Comparison of ENCODE assay signal across 8 cellular contexts in genomic region chr6:7589949-7590917, GRCh38. TPM values are rescaled to one million over a fixed set of nuclear protein-coding genes. Genes with fewer than 3 reads are reported as not detected.
DNase-seq lines count a peak whose midpoint lies in the region; ATAC-seq lines count a peak whose summit lies in the region.

A gene with protein sequence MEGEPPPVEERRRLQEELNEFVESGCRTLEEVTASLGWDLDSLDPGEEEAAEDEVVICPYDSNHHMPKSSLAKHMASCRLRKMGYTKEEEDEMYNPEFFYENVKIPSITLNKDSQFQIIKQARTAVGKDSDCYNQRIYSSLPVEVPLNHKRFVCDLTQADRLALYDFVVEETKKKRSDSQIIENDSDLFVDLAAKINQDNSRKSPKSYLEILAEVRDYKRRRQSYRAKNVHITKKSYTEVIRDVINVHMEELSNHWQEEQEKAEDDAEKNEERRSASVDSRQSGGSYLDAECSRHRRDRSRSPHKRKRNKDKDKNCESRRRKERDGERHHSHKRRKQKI (plus strand): TSS chr6:7590198. CDS start chr6:7590258, 60 bp downstream.

- peak within 1 kb of the TSS; percentile 31 for H3K27ac ChIP-seq in mesendoderm (ENCODE audit: low read depth, low read length)

- H3K36me3 ChIP-seq in endocrine pancreas (ENCODE audit: control insufficient read depth, insufficient read depth, low read length) (no peaks in the 10 kb centered on the region), mesendoderm (ENCODE audit: control insufficient read depth, insufficient read depth, low read length) (peaks cover 2% of the 10 kb centered on the region)

- no peak within 1 kb of the TSS for H2BK15ac ChIP-seq in mesendoderm (replicated peaks; ENCODE audit: low read depth)

- H3K4me1 ChIP-seq in endocrine pancreas (ENCODE audit: control insufficient read depth, insufficient read depth, low read length) (peaks cover 12% of the 10 kb centered on the region), mesendoderm (ENCODE audit: control insufficient read depth, low read depth, low read length) (peaks cover 5% of the 10 kb centered on the region)

- no peaks in the 10 kb centered on the region for H3K9me3 ChIP-seq in endocrine pancreas (ENCODE audit: control insufficient read depth, low read length)

- no peak within 1 kb of the TSS for H4K8ac ChIP-seq in mesendoderm (ENCODE audit: low read depth, low read length)

- peak within 1 kb of the TSS; percentile 28 for H3K4ac ChIP-seq in mesendoderm (ENCODE audit: low read depth, low read length)

- H2BK120ac ChIP-seq in mesendoderm (ENCODE audit: low read depth, low read length) = no peak within 1 kb of the TSS

- WGBS in mesendoderm (ENCODE audit: extremely low coverage, insufficient coverage, low lambda C conversion rate) = no CpG with 5 or more reads among the region's 72 CpGs

- H3K79me1 ChIP-seq in mesendoderm (ENCODE audit: low read length) = peaks cover 15% of the 10 kb centered on the region

- H3K9ac ChIP-seq in endocrine pancreas (ENCODE audit: control insufficient read depth, insufficient read depth, low read length) = peak within 1 kb of the TSS; percentile 96
- H3K9ac ChIP-seq in mesendoderm (ENCODE audit: low read length) = peak within 1 kb of the TSS; percentile 93

- peak; percentile 99 for ATAC-seq in GM21360 (IDR thresholded peaks at IDR 0.05; ENCODE audit: unreplicated experiment)

- H2BK5ac ChIP-seq in mesendoderm (ENCODE audit: low read length) = no peak within 1 kb of the TSS

- peak; percentile 88 for DNase-seq in COLO668 (lab: John Stamatoyannopoulos, UW; ENCODE audit: unreplicated experiment)
- peak; percentile 88 for DNase-seq in HT1080 (ENCODE audit: low read depth)
- DNase-seq in NOMO-1 treated with DMSO at 0.1 percent for 48 hours (lab: John Stamatoyannopoulos, UW; ENCODE audit: unreplicated experiment) = peak; percentile 91
- DNase-seq in activated CD8-positive, alpha-beta memory T cell treated with anti-CD3 and anti-CD28 coated beads for 4 hours (ENCODE audit: low read depth in 2 of 2) = peak; percentile 79 to 81
- peak; percentile 97 for DNase-seq in mesendoderm
- DNase-seq in stimulated activated CD8-positive, alpha-beta memory T cell treated with anti-CD3 and anti-CD28 coated beads, Interleukin-15, amount 100 ng/mL, for 1 hour (ENCODE audit: low read depth) = peak; percentile 85

- H4K5ac ChIP-seq in mesendoderm (ENCODE audit: low read length) = no peak within 1 kb of the TSS

- H3K4me3 ChIP-seq in endocrine pancreas (ENCODE audit: control insufficient read depth, insufficient read depth, low read length) (peak within 1 kb of the TSS; percentile 93), mesendoderm (ENCODE audit: low read length) (peak within 1 kb of the TSS; percentile 88)

- H3K79me2 ChIP-seq in mesendoderm (ENCODE audit: control insufficient read depth, insufficient read depth, low read length) = peaks cover 24% of the 10 kb centered on the region

- peak within 1 kb of the TSS; percentile 94 for H3K56ac ChIP-seq in mesendoderm (ENCODE audit: low read length)

- peak within 1 kb of the TSS; percentile 75 for H3K23ac ChIP-seq in mesendoderm (ENCODE audit: low read length)

- H3K4me2 ChIP-seq in mesendoderm (ENCODE audit: low read length) = peak within 1 kb of the TSS; percentile 86

- no peak within 1 kb of the TSS for H2AK5ac ChIP-seq in mesendoderm (ENCODE audit: low read length)

- H3K27me3 ChIP-seq in endocrine pancreas (ENCODE audit: control insufficient read depth, insufficient read depth, low read length) = no peaks in the 10 kb centered on the region
- H3K27me3 ChIP-seq in mesendoderm (ENCODE audit: insufficient read depth, low read length, poor library complexity) = no peaks in the 10 kb centered on the region

- H3K18ac ChIP-seq in mesendoderm (ENCODE audit: low read length) = peak within 1 kb of the TSS; percentile 15

RNA-seq across cellular contexts. Expression of the gene that starts here (rescaled TPM):
- total RNA-seq in HT1080 (2014; rRNA removed; shearing (Covaris generic)) = 7.9 and 9.7 TPM in 2 replicates
- 11.9 and 14.2 TPM in 2 replicates for polyA plus RNA-seq in HT1080 (2015; cell fraction: cytosol; rRNA removed)
- 32.2 and 32.5 TPM in 2 replicates for polyA plus RNA-seq in HT1080 (2015; cell fraction: nucleus; rRNA removed)
- polyA plus RNA-seq in mesendoderm (2013, experiment 1 of 2) = 14.1 TPM
- 13.7 TPM for polyA plus RNA-seq in mesendoderm (2013, experiment 2 of 2)

Comparison
In these comparisons a context has a peak if more than half of its experiments do, and no peak if none do; other contexts are left out.
1. Peak in every context shown above with its lines: DNase-seq, ATAC-seq, H3K4me3 ChIP-seq and H3K27ac ChIP-seq.